In the genomic region with DNA sequence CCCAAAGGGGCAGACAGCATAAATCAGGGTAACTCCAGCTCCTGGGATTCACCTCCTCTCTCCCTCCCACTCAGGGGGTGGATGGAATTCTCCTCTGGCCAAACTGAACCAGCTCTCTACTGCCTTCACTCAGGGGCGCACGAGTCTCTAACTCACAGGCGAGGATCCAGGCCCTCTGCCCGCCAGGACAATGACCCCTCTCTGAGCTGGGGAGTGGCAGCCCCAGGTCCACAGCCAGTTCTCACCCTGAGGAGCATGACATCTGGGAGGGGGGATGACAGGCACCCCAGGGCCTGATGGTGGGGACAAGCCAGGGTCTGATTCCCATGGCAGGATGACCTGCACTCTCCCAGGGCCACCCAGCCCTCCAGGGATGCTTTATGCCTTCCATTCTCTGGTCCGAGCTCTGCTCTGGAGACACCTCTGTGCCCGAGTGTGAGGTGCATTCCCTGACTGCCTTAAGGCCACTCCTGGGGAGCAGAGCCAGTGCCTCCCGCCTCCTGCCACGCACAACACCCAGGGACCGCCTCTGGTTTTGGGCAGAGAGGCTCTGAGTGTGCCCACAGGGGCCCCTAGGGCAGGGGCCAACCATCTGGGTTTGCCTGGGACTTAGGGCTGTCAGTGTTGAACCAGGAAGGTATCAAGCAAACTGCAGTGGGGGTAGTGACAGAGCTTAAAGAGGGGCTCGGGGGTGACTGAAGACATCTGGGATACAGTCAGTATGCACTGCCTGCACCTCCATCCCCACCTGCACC, we compare ENCODE assay signal across 15 cellular contexts.
DNase-seq lines count a peak whose midpoint lies in the region; ATAC-seq, FAIRE-seq and TF ChIP-seq lines count a peak whose summit lies in the region.
"Had no signal": no experiment of that assay in that cellular context is flagged by ENCODE, and none has a peak within 500 bp of the region (broad histone marks: within the 10 kb centered on the region; RNA-seq: fewer than 3 reads in every experiment).

No MANE protein-coding gene starts in this region.

- no peak for TF ChIP-seq RAD21 in HepG2 (CRISPR knock-in tag; IDR thresholded peaks at IDR 0.05)

- H3K4me3 ChIP-seq in adipocyte (ENCODE audit: low read length) (no peak overlapping the region), HepG2 (replicated peaks in 1 of 3; ENCODE audit: insufficient read depth in 1 of 3, low read depth in 2 of 3, low read length in 3 of 3) (peak overlapping the region in 1 of 3 experiments; percentile 63; a peak in 1 of 6 replicates), thyroid gland (replicated peaks in 1 of 3) (no peak overlapping the region)
- H3K4me3 ChIP-seq: GM23248 had no signal

- no peak for TF ChIP-seq EP300 in HepG2 (IDR thresholded peaks at IDR 0.05; ENCODE audit: low read depth in 2 of 2, low read length in 2 of 2)
- TF ChIP-seq EP300 in HepG2 (CRISPR knock-in tag; IDR thresholded peaks at IDR 0.05; ENCODE audit: borderline replicate concordance) = no peak

- no peak overlapping the region for H2AFZ ChIP-seq in HepG2 (ENCODE audit: low read length)
- H2AFZ ChIP-seq: GM23248 had no signal

- H3K27me3 ChIP-seq in adipocyte (replicated peaks; ENCODE audit: control insufficient read depth, insufficient read depth, low read length) = no peaks in the 10 kb centered on the region
- no peaks in the 10 kb centered on the region; a peak in 1 of 5 replicates for H3K27me3 ChIP-seq in HepG2 (ENCODE audit: control insufficient read depth in 1 of 2, insufficient read depth in 2 of 2, low read length in 2 of 2)
- H3K27me3 ChIP-seq in thyroid gland = no peaks in the 10 kb centered on the region

- H3K27me3 Mint-ChIP-seq in Calu3 (ENCODE audit: unreplicated experiment) = peaks cover 46% of the 10 kb centered on the region

- H3K4me1 ChIP-seq in adipocyte (ENCODE audit: control insufficient read depth, insufficient read depth, low read length) (peaks cover 33% of the 10 kb centered on the region), HepG2 (ENCODE audit: insufficient read depth, low read length) (peaks cover 73% of the 10 kb centered on the region), thyroid gland (peaks cover 46 to 60% of the 10 kb centered on the region in 2 donors)

- CTCF ChIA-PET in HepG2 (lab: Yijun Ruan, JAX; ENCODE audit: low intra/inter-chr PET ratio, low total read pairs) (interaction anchor here (1.0 to 1.6 kb wide), 2 partner anchors 25 to 162 kb away, joined by 3 to 5 read pairs; no protein-coding TSS in a partner anchor), Calu3 (lab: Charles Lee) (interaction anchor here (0.8 to 1.6 kb wide), 5 partner anchors 9 to 251 kb away, joined by 3 to 10 read pairs (median 4); partner anchors contain the start of gene TIMM13)

- no peaks in the 10 kb centered on the region for H3K9me3 Mint-ChIP-seq in Calu3 (ENCODE audit: low read depth, unreplicated experiment)
- H3K9me3 Mint-ChIP-seq: CD8-positive, alpha-beta T cell had no signal

- 17% methylated on average over 4 of the region's 10 CpGs for WGBS in HepG2 (ENCODE audit: low lambda C conversion rate)
- WGBS in thyroid gland, 2 donors = 46 to 55% methylated on average over 6 to 7 of the region's 10 CpGs

- no peak overlapping the region for H3K27ac ChIP-seq in HepG2 (ENCODE audit: extremely low read length, insufficient read depth, low read length)
- peak overlapping the region; percentile 96 to 100 (median 98) for H3K27ac ChIP-seq in thyroid gland
- H3K27ac ChIP-seq: GM23248 had no signal

- H3K36me3 Mint-ChIP-seq in Calu3 (ENCODE audit: insufficient read depth, unreplicated experiment) = no peaks in the 10 kb centered on the region
- H3K36me3 Mint-ChIP-seq: activated CD8-positive, alpha-beta memory T cell treated with anti-CD3 and anti-CD28 coated beads, Interleukin-2, amount 10 ng/mL, durations not matched to agents 7 days and 5 days; CD8-positive, alpha-beta T cell had no signal

- no peak for TF ChIP-seq POLR2A in HepG2 (IDR thresholded peaks at IDR 0.05; ENCODE audit: insufficient read depth in 1 of 2, low read depth in 2 of 2, low read length in 2 of 2)
- TF ChIP-seq POLR2A in thyroid gland (IDR thresholded peaks at IDR 0.05) = peak in 1 of 2 donors; percentile 58

- no peak for FAIRE-seq in HepG2 (lab: Jason Lieb, UNC)
- FAIRE-seq: islet of Langerhans had no signal

- H4K20me1 ChIP-seq in HepG2 (ENCODE audit: insufficient read depth, low read length) = 0 out of 2 replicates have a peak, but pooled peaks cover 2% of the 10 kb centered on the region

- in situ Hi-C loops in HepG2 (cut with HindIII; ENCODE audit: extremely low pct_ligation_motif_present, low pct_unique_long_range_greater_than_20kb) = no loop called here

- no peak overlapping the region for H3K4me3 Mint-ChIP-seq in Calu3 (ENCODE audit: low read depth, unreplicated experiment)
- H3K4me3 Mint-ChIP-seq: activated CD8-positive, alpha-beta memory T cell treated with anti-CD3 and anti-CD28 coated beads, Interleukin-2, amount 10 ng/mL, durations not matched to agents 7 days and 5 days; CD8-positive, alpha-beta T cell had no signal

- TF ChIP-seq CTCF in HepG2 (CRISPR knock-in tag; IDR thresholded peaks at IDR 0.05) = no peak
- TF ChIP-seq CTCF in thyroid gland (IDR thresholded peaks at IDR 0.05) = no peak
- TF ChIP-seq CTCF in Calu3 (IDR thresholded peaks at IDR 0.05; ENCODE audit: unreplicated experiment) = no peak

- no peaks in the 10 kb centered on the region for H3K4me1 Mint-ChIP-seq in Calu3 (ENCODE audit: low read depth, unreplicated experiment)
- H3K4me1 Mint-ChIP-seq: activated CD8-positive, alpha-beta memory T cell treated with anti-CD3 and anti-CD28 coated beads, Interleukin-2, amount 10 ng/mL, durations not matched to agents 7 days and 5 days had no signal

- POLR2A ChIA-PET in HepG2 (lab: Yijun Ruan, JAX) = interaction anchor here (0.6 to 3.0 kb wide), 10 partner anchors 12 to 368 kb away, joined by 3 to 25 read pairs (median 4); partner anchors contain the start of gene GADD45B

- H3K79me2 ChIP-seq in HepG2 (ENCODE audit: insufficient read depth, low read length) = no peaks in the 10 kb centered on the region

- no TSS peak for BruUV-seq in HepG2 (replicated peaks; lab: Mats Ljungman, UMichigan)
- BruUV-seq in Calu3 (replicated peaks; lab: Mats Ljungman, UMichigan) = no TSS peak

- peak overlapping the region; percentile 62; the same call in 1 of the 2 replicates for H3K4me2 ChIP-seq in HepG2 (ENCODE audit: low read depth, low read length)

- no peak for DNase-seq in left ventricle myocardium superior
- no peak for DNase-seq in Right ventricle myocardium superior
- no peak for DNase-seq in adipocyte (ENCODE audit: low read depth)
- no peak for DNase-seq in HepG2 (ENCODE audit: low spot score)
- DNase-seq in thyroid gland = peak; percentile 69 to 71
- no peak for DNase-seq in Calu3
- DNase-seq in activated CD4-positive, alpha-beta T cell treated with anti-CD3 and anti-CD28 coated beads, Interleukin-2, amount 50 U/mL, for 4 hours = no peak
- DNase-seq: cerebellar nuclear complex, DMS79, NCI-H510A had no signal

- H3K36me3 ChIP-seq in adipocyte (ENCODE audit: control insufficient read depth, insufficient read depth, low read length, severe bottlenecking) (no peaks in the 10 kb centered on the region), HepG2 (replicated peaks in 1 of 2; ENCODE audit: control insufficient read depth in 1 of 2, insufficient read depth in 2 of 2, low read length in 2 of 2) (no peaks in the 10 kb centered on the region), thyroid gland (no peaks in the 10 kb centered on the region)

- no peak overlapping the region for H3K27ac Mint-ChIP-seq in Calu3 (ENCODE audit: unreplicated experiment)
- H3K27ac Mint-ChIP-seq: activated CD8-positive, alpha-beta memory T cell treated with anti-CD3 and anti-CD28 coated beads, Interleukin-2, amount 10 ng/mL, durations not matched to agents 7 days and 5 days; CD8-positive, alpha-beta T cell had no signal

- H3K9me3 ChIP-seq in adipocyte (ENCODE audit: control insufficient read depth, low read length) (peaks cover 2% of the 10 kb centered on the region), HepG2 (ENCODE audit: low read length) (no peaks in the 10 kb centered on the region), thyroid gland (no peaks in the 10 kb centered on the region)

- intact Hi-C loops in left ventricle myocardium superior (cut with micrococcal nuclease) (no loop called here), Right ventricle myocardium superior (cut with DNase I) (no loop called here), HepG2 (cut with micrococcal nuclease; ENCODE audit: unreplicated experiment) (no loop called here), thyroid gland (cut with DNase I) (loop anchor here (2.0 kb wide), 1 partner anchor 162 kb away; no protein-coding TSS in a partner anchor), Calu3 (cut with micrococcal nuclease; ENCODE audit: unreplicated experiment) (no loop called here)

- H3K9ac ChIP-seq in adipocyte (ENCODE audit: low read length) (peak overlapping the region; percentile 50), HepG2 (ENCODE audit: insufficient read depth, low read depth, low read length) (no peak overlapping the region)
- H3K9ac ChIP-seq: GM23248 had no signal

- ATAC-seq in left ventricle myocardium superior (peak; percentile 5), Right ventricle myocardium superior (ENCODE audit: poor library complexity) (no peak), HepG2 (peak; percentile 65), esophagus mucosa (no peak)

TF ChIP-seq in HepG2, 621 proteins besides CTCF, POLR2A, EP300 and RAD21 (continues in another document):
- no peak for TF ChIP-seq CBFB (CRISPR knock-in tag; IDR thresholded peaks at IDR 0.05)
- no peak for TF ChIP-seq SIN3A (IDR thresholded peaks at IDR 0.05; ENCODE audit: borderline replicate concordance, low read depth, low read length)

Comparison
In these comparisons a context has a peak if more than half of its experiments do, and no peak if none do; other contexts are left out.
1. ATAC-seq: peak in left ventricle myocardium superior (single experiment) and HepG2 (single experiment); none in Right ventricle myocardium superior (single experiment) and esophagus mucosa (single experiment).
2. DNase-seq: peak in thyroid gland (2 of 2); none in left ventricle myocardium superior (single experiment), Right ventricle myocardium superior (single experiment), adipocyte (single experiment), HepG2 (single experiment), Calu3 (single experiment) and activated CD4-positive, alpha-beta T cell treated with anti-CD3 and anti-CD28 coated beads, Interleukin-2, amount 50 U/mL, for 4 hours (0 of 2).